Comparison of ENCODE assay signal across 8 cellular contexts in genomic region chr15:70526221-70526973, GRCh38.
DNase-seq lines count a peak whose midpoint lies in the region; ATAC-seq, FAIRE-seq and TF ChIP-seq lines count a peak whose summit lies in the region.

No MANE protein-coding gene starts in this region.

- no peak for TF ChIP-seq CTCF in A673 (conservative IDR thresholded peaks at IDR 0.05; ENCODE audit: low read depth, low read length)
- TF ChIP-seq CTCF in choroid plexus epithelial cell (conservative IDR thresholded peaks at IDR 0.05; ENCODE audit: low read depth, low read length) = no peak

- no peak overlapping the region for H3K4me3 ChIP-seq in A673 (ENCODE audit: low read depth, low read length, poor library complexity, severe bottlenecking)
- peak overlapping the region; percentile 35 for H3K4me3 ChIP-seq in choroid plexus epithelial cell (ENCODE audit: low read depth, low read length)
- no peak overlapping the region for H3K4me3 ChIP-seq in small intestine (ENCODE audit: low read depth in 1 of 2, low read length in 2 of 2)

- CTCF ChIA-PET in A673 (lab: Charles Lee) = no interaction called here

- peak; percentile 97 for DNase-seq in A673 (ENCODE audit: low spot score)
- peak; percentile 32 for DNase-seq in HCEC 1CT
- peak; percentile 31 for DNase-seq in NCI-H526 treated with DMSO at 0.1 percent for 48 hours (lab: John Stamatoyannopoulos, UW)
- peak; percentile 75 for DNase-seq in choroid plexus epithelial cell (ENCODE audit: low read depth)
- peak; percentile 79 for DNase-seq in small intestine
- DNase-seq in DMS114 treated with DMSO at 0.1 percent for 48 hours (lab: John Stamatoyannopoulos, UW; ENCODE audit: unreplicated experiment) = no peak
- no peak for DNase-seq in cerebellar cortex (ENCODE audit: low spot score)

- POLR2A ChIA-PET in A673 (lab: Charles Lee; ENCODE audit: low non-redundant PET) = interaction anchor here (0.6 kb wide), 1 partner anchor 1751 kb away, joined by 3 read pairs; no protein-coding TSS in a partner anchor

- no TSS peak for BruUV-seq in A673 (replicated peaks; lab: Mats Ljungman, UMichigan)

- no peak for ATAC-seq in HG02970 (IDR thresholded peaks at IDR 0.05; ENCODE audit: low FRiP score, unreplicated experiment)

- H3K36me3 ChIP-seq in A673 (ENCODE audit: insufficient read depth, low read length, poor library complexity, severe bottlenecking) (no peaks in the 10 kb centered on the region), small intestine (ENCODE audit: control insufficient read depth in 2 of 2, insufficient read depth in 2 of 2, low read length in 2 of 2) (no peaks in the 10 kb centered on the region)

- no peak for FAIRE-seq in small intestine (lab: Jason Lieb, UNC)

- no peaks in the 10 kb centered on the region for H3K9me3 ChIP-seq in A673 (ENCODE audit: low read depth, low read length, poor library complexity, severe bottlenecking)
- H3K9me3 ChIP-seq in small intestine (ENCODE audit: control insufficient read depth, low read depth) = no peaks in the 10 kb centered on the region

- H3K4me1 ChIP-seq in A673 (ENCODE audit: insufficient read depth, low read length, poor library complexity, severe bottlenecking) = peaks cover 32% of the 10 kb centered on the region
- H3K4me1 ChIP-seq in small intestine (ENCODE audit: control insufficient read depth in 2 of 2, insufficient read depth in 1 of 2, low read depth in 1 of 2, low read length in 1 of 2) = peaks cover 7 to 14% of the 10 kb centered on the region in 2 donors

- WGBS in small intestine, 3 donors = 20 to 38% (median 31%) methylated on average over 12 of the region's 12 CpGs

- H3K27me3 ChIP-seq in A673 (replicated peaks; ENCODE audit: insufficient read depth, low read depth, low read length, poor library complexity) = no peaks in the 10 kb centered on the region
- H3K27me3 ChIP-seq in small intestine (ENCODE audit: control insufficient read depth in 2 of 2, insufficient read depth in 2 of 2, low read length in 2 of 2) = no peaks in the 10 kb centered on the region

- intact Hi-C loops in A673 (cut with micrococcal nuclease; ENCODE audit: unreplicated experiment) = no loop called here

- no peak overlapping the region for H3K27ac ChIP-seq in A673 (ENCODE audit: low read depth, low read length, poor library complexity, severe bottlenecking)
- peak overlapping the region in 1 of 2 donors; percentile 27 for H3K27ac ChIP-seq in small intestine (ENCODE audit: low read depth in 1 of 2, low read length in 1 of 2)

Comparison
In these comparisons a context has a peak if more than half of its experiments do, and no peak if none do; other contexts are left out.
1. DNase-seq: peak in A673 (single experiment), HCEC 1CT (single experiment), NCI-H526 treated with DMSO at 0.1 percent for 48 hours (single experiment), choroid plexus epithelial cell (single experiment) and small intestine (single experiment); none in DMS114 treated with DMSO at 0.1 percent for 48 hours (single experiment) and cerebellar cortex (single experiment).